Comparison of ENCODE assay signal across 20 cellular contexts in genomic region chr3:107220538-107220937, GRCh38.
"Had no signal": no experiment of that assay in that cellular context is flagged by ENCODE, and none has a peak within 500 bp of the region (broad histone marks: within the 10 kb centered on the region; RNA-seq: fewer than 3 reads in every experiment).

No MANE protein-coding gene starts in this region.

- H3K9ac ChIP-seq: parathyroid adenoma had no signal

- H3K9me3 Mint-ChIP-seq: effector memory CD8-positive, alpha-beta T cell; natural killer cell; stimulated activated naive B cell treated with anti-CD40 and anti-IgM and Interleukin-4, amounts not matched to agents 10 μg/mL and 1 μg/mL and 100 μg/mL, for 72 hours; T-helper 1 cell treated with Interleukin-12 subunit alpha and Interleukin-12 subunit beta and Interleukin-4 antibody, amounts not matched to agents 30 μg/mL and 1 μg/mL, for 36 hours had no signal

- H3K27me3 ChIP-seq: esophagus squamous epithelium, heart right ventricle, neutrophil, upper lobe of right lung had no signal

- H2AFZ ChIP-seq: parathyroid adenoma had no signal

- H3K9me3 ChIP-seq: esophagus squamous epithelium, heart right ventricle, left ventricle myocardium inferior, neutrophil, thoracic aorta, upper lobe of right lung had no signal

- H3K36me3 Mint-ChIP-seq: natural killer cell; stimulated activated naive B cell treated with anti-CD40 and anti-IgM and Interleukin-4, amounts not matched to agents 10 μg/mL and 1 μg/mL and 100 μg/mL, for 72 hours had no signal

- H3K4me1 Mint-ChIP-seq: natural killer cell; stimulated activated naive B cell treated with anti-CD40 and anti-IgM and Interleukin-4, amounts not matched to agents 10 μg/mL and 1 μg/mL and 100 μg/mL, for 72 hours had no signal

- H3K27ac ChIP-seq: esophagus squamous epithelium, heart right ventricle, left ventricle myocardium inferior, neutrophil, parathyroid adenoma, thoracic aorta, upper lobe of right lung had no signal

- DNase-seq: activated CD4-positive, alpha-beta T cell treated with anti-CD3 and anti-CD28 coated beads, Interleukin-2, amount 50 U/mL, for 1 hour; activated CD8-positive, alpha-beta memory T cell treated with anti-CD3 and anti-CD28 coated beads, Interleukin-2, amount 50 U/mL, for 48 hours; activated effector memory CD4-positive, alpha-beta T cell treated with anti-CD3 and anti-CD28 coated beads, Interleukin-2, amount 50 U/mL, for 16 hours; activated naive CD4-positive, alpha-beta T cell treated with anti-CD3 and anti-CD28 coated beads, Interleukin-2, amount 50 U/mL, for 16 hours; activated T-cell treated with anti-CD3 and anti-CD28 coated beads, Interleukin-2, amount 50 U/mL, for 48 hours; aorta; dermis blood vessel endothelial cell; effector memory CD8-positive, alpha-beta T cell; esophagus squamous epithelium; heart right ventricle; kidney glomerular epithelial cell; left ventricle myocardium inferior; natural killer cell; stimulated activated naive B cell treated with anti-CD40 and anti-IgM and Interleukin-4, amounts not matched to agents 10 μg/mL and 1 μg/mL and 100 μg/mL, for 72 hours; upper lobe of right lung had no signal

- ATAC-seq: effector memory CD8-positive, alpha-beta T cell; heart right ventricle; natural killer cell; sciatic nerve; stimulated activated naive B cell treated with anti-CD40 and anti-IgM and Interleukin-4, amounts not matched to agents 10 μg/mL and 1 μg/mL and 100 μg/mL, for 72 hours; upper lobe of right lung had no signal

- H3K4me3 ChIP-seq: esophagus squamous epithelium, heart right ventricle, left ventricle myocardium inferior, thoracic aorta, upper lobe of right lung had no signal

- H3K4me1 ChIP-seq: parathyroid adenoma, upper lobe of right lung had no signal

- H3K4me3 Mint-ChIP-seq: effector memory CD8-positive, alpha-beta T cell; natural killer cell; stimulated activated naive B cell treated with anti-CD40 and anti-IgM and Interleukin-4, amounts not matched to agents 10 μg/mL and 1 μg/mL and 100 μg/mL, for 72 hours; T-helper 1 cell treated with Interleukin-12 subunit alpha and Interleukin-12 subunit beta and Interleukin-4 antibody, amounts not matched to agents 30 μg/mL and 1 μg/mL, for 36 hours had no signal

- H3K27ac Mint-ChIP-seq: effector memory CD8-positive, alpha-beta T cell; natural killer cell; stimulated activated naive B cell treated with anti-CD40 and anti-IgM and Interleukin-4, amounts not matched to agents 10 μg/mL and 1 μg/mL and 100 μg/mL, for 72 hours; T-helper 1 cell treated with Interleukin-12 subunit alpha and Interleukin-12 subunit beta and Interleukin-4 antibody, amounts not matched to agents 30 μg/mL and 1 μg/mL, for 36 hours had no signal

- H3K36me3 ChIP-seq: esophagus squamous epithelium, heart right ventricle, left ventricle myocardium inferior, neutrophil, thoracic aorta, upper lobe of right lung had no signal
